ENCODE assay signal across 8 cellular contexts in genomic region chr1:212514056-212514614, GRCh38.
DNase-seq lines count a peak whose midpoint lies in the region; ATAC-seq and TF ChIP-seq lines count a peak whose summit lies in the region.

No MANE protein-coding gene starts in this region.

- ATAC-seq in GM21526 (IDR thresholded peaks at IDR 0.05; ENCODE audit: low FRiP score, unreplicated experiment): no peak

- H3K9ac ChIP-seq in muscle layer of colon (ENCODE audit: low read length): no peak overlapping the region

- no peaks in the 10 kb centered on the region for H3K9me3 ChIP-seq in muscle layer of colon (ENCODE audit: low read length)

- POLR2A ChIA-PET in HEK293T (lab: Yijun Ruan, JAX): interaction anchor here (2.6 kb wide), 1 partner anchor 94 kb away, joined by 11 read pairs; the partner anchor contains the start of gene ATF3

- H3K36me3 ChIP-seq in muscle layer of colon (ENCODE audit: insufficient read depth, low read length): no peaks in the 10 kb centered on the region

- CTCF ChIA-PET in HEK293T (lab: Yijun Ruan, JAX): no interaction called here

- peaks cover 7% of the 10 kb centered on the region for H3K4me1 ChIP-seq in muscle layer of colon (ENCODE audit: insufficient read depth, low read length)

- H3K4me3 ChIP-seq in muscle layer of colon (ENCODE audit: low read depth in 1 of 2, low read length in 2 of 2): peak overlapping the region; percentile 20 to 27

- H3K27me3 ChIP-seq in muscle layer of colon (ENCODE audit: control insufficient read depth in 1 of 2, insufficient read depth in 2 of 2, low read length in 2 of 2): peaks cover 15 to 23% of the 10 kb centered on the region in 2 donors

- peak; percentile 98 for DNase-seq in DMS153 treated with DMSO at 0.1 percent for 48 hours (lab: John Stamatoyannopoulos, UW; ENCODE audit: unreplicated experiment)
- peak; percentile 97 for DNase-seq in M059J (ENCODE audit: low read depth)
- DNase-seq in cerebellar cortex (ENCODE audit: low spot score): peak; percentile 70
- no peak for DNase-seq in globus pallidus (ENCODE audit: low spot score)
- DNase-seq in putamen (ENCODE audit: low spot score): no peak
- no peak for DNase-seq in HEK293T (ENCODE audit: extremely low spot score)

- H3K27ac ChIP-seq in muscle layer of colon (ENCODE audit: low read depth, low read length): no peak overlapping the region

TF ChIP-seq in HEK293T, 16 proteins besides CTCF, POLR2A, EP300 and RAD21:
- TF ChIP-seq LEF1 (IDR thresholded peaks at IDR 0.05; ENCODE audit: borderline replicate concordance) (no peak), HDGF (IDR thresholded peaks at IDR 0.05; ENCODE audit: borderline replicate concordance) (no peak), FOXM1 (IDR thresholded peaks at IDR 0.05; ENCODE audit: borderline replicate concordance) (no peak), SP1 (IDR thresholded peaks at IDR 0.05) (no peak), CTBP1 (IDR thresholded peaks at IDR 0.05; ENCODE audit: borderline replicate concordance) (no peak), ZNF384 (IDR thresholded peaks at IDR 0.05) (no peak)

Comparison
In these comparisons a context has a peak if more than half of its experiments do, and no peak if none do; other contexts are left out.
1. DNase-seq: peak in DMS153 treated with DMSO at 0.1 percent for 48 hours (single experiment), M059J (single experiment) and cerebellar cortex (single experiment); none in globus pallidus (single experiment), putamen (single experiment) and HEK293T (single experiment).